ENCODE assay signal across 13 cellular contexts in the genomic region with DNA sequence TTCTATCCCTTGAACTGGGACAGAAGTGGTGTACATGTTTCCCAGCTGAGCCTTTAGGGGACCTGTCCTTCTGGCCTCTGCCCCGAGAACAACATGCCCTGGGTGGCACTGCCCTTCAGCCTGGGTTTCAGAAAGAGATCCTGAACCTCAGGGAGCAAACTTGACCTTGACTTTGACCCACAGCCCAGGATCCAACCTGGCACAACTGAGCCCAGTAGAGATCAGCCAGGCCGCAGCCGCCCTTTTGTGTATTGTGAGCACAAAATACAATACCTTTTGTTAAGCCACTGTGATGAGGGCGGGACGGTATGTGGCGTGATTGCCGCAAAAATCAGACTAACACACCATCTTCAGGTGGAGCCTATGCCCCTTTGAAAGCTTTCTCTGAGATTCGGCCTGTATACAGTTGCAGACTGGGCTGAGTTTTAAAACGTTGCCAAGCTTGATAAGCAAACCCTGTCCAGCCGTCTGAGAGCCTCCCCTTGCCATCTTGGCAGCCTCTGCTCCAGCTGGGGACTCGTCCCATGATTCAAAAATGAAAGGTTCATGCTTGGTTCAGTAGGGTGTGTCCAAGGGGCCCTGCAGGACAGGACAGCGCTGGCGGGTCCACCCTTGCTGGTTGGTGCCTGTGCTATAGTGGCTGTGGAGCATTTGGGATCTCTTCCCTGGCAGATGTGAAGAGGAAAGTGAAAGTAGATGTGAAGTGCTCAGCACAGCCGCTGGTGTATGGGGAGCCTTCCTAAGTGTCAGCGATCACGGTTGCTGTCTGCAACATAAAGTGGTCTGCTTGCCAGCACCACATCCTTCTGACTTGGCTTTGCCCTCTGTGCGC. TPM values are rescaled to one million over a fixed set of nuclear protein-coding genes. Genes with fewer than 3 reads are reported as not detected.
DNase-seq lines count a peak whose midpoint lies in the region; ATAC-seq and TF ChIP-seq lines count a peak whose summit lies in the region.
"Had no signal": no experiment of that assay in that cellular context is flagged by ENCODE, and none has a peak within 500 bp of the region (broad histone marks: within the 10 kb centered on the region; RNA-seq: fewer than 3 reads in every experiment).

No MANE protein-coding gene starts in this region.

- H3K4me1 ChIP-seq in ACC112 (ENCODE audit: control insufficient read depth, insufficient read depth, low read length, unreplicated experiment) (peaks cover 12% of the 10 kb centered on the region), fibroblast of lung (ENCODE audit: control insufficient read depth, extremely low read depth, insufficient read depth, low read length) (peaks cover 4% of the 10 kb centered on the region), muscle layer of duodenum (ENCODE audit: control insufficient read depth in 1 of 2, insufficient read depth in 2 of 2, low read length in 2 of 2) (no peaks in the 10 kb centered on the region)
- H3K4me1 ChIP-seq: transverse colon had no signal

- H3K9me3 Mint-ChIP-seq in stimulated activated effector memory CD8-positive, alpha-beta T cell treated with anti-CD3 and anti-CD28 coated beads, Interleukin-12 subunit alpha, Interleukin-12 subunit beta, amount 100 ng/mL, for 72 hours = no peaks in the 10 kb centered on the region

- H3K27ac ChIP-seq in ACC112 (ENCODE audit: low read depth, low read length) (peak overlapping the region; percentile 64), fibroblast of lung (ENCODE audit: insufficient read depth, low read length) (peak overlapping the region; percentile 9), muscle layer of duodenum (ENCODE audit: low read length) (no peak overlapping the region)
- H3K27ac ChIP-seq: cardiac muscle cell, neutrophil, transverse colon had no signal

- peak; percentile 36 for DNase-seq in M059J (ENCODE audit: low read depth)
- DNase-seq in fibroblast of lung (ENCODE audit: low read depth in 2 of 2) = peak in 1 of 2 donors; percentile 72
- no peak for DNase-seq in activated CD8-positive, alpha-beta memory T cell treated with anti-CD3 and anti-CD28 coated beads, Interleukin-2, amount 50 U/mL, for 48 hours
- DNase-seq in posterior vena cava (ENCODE audit: low spot score) = no peak
- no peak for DNase-seq in stimulated activated effector memory CD8-positive, alpha-beta T cell treated with anti-CD3 and anti-CD28 coated beads, Interleukin-12 subunit alpha, Interleukin-12 subunit beta, amount 100 ng/mL, for 72 hours (ENCODE audit: low spot score in 2 of 2)
- DNase-seq: activated naive CD4-positive, alpha-beta T cell treated with Interleukin-2 at 50 U/mL for 16 hours; EL; transverse colon had no signal

- TF ChIP-seq CTCF in fibroblast of lung (conservative IDR thresholded peaks at IDR 0.05 in 1 of 2, IDR thresholded peaks at IDR 0.05 in 1 of 2; ENCODE audit: low read depth in 1 of 2, low read length in 2 of 2) = peak in 1 of 2 donors; percentile 0

- intact Hi-C loops in posterior vena cava (cut with DNase I) = loop anchor here in 1 of 2 donors (10.0 kb wide), 1 partner anchor 56 kb away; no protein-coding TSS in a partner anchor

- H3K4me3 ChIP-seq in ACC112 (ENCODE audit: low read depth, low read length) (peak overlapping the region; percentile 80), fibroblast of lung (replicated peaks in 1 of 4; ENCODE audit: control extremely low read depth in 1 of 4, insufficient read depth in 1 of 4, low read depth in 3 of 4, low read length in 4 of 4) (peak overlapping the region; percentile 22 to 48 (median 42)), muscle layer of duodenum (ENCODE audit: low read depth in 1 of 2, low read length in 2 of 2) (peak overlapping the region; percentile 42 to 52)
- H3K4me3 ChIP-seq: cardiac muscle cell had no signal

- no peaks in the 10 kb centered on the region for H4K20me1 ChIP-seq in fibroblast of lung (ENCODE audit: control insufficient read depth, extremely low read depth, insufficient read depth, low read length)

- no peak overlapping the region for H3K9ac ChIP-seq in fibroblast of lung (ENCODE audit: insufficient read depth, low read length)

- H3K36me3 Mint-ChIP-seq in stimulated activated effector memory CD8-positive, alpha-beta T cell treated with anti-CD3 and anti-CD28 coated beads, Interleukin-12 subunit alpha, Interleukin-12 subunit beta, amount 100 ng/mL, for 72 hours = no peaks in the 10 kb centered on the region

- H3K27me3 ChIP-seq in ACC112 (ENCODE audit: insufficient read depth, low read length) (no peaks in the 10 kb centered on the region), fibroblast of lung (ENCODE audit: control insufficient read depth, insufficient read depth, low read length) (no peaks in the 10 kb centered on the region), muscle layer of duodenum (ENCODE audit: low read depth, low read length) (no peaks in the 10 kb centered on the region)
- H3K27me3 ChIP-seq: cardiac muscle cell, neutrophil, transverse colon had no signal

- H3K27ac Mint-ChIP-seq in stimulated activated effector memory CD8-positive, alpha-beta T cell treated with anti-CD3 and anti-CD28 coated beads, Interleukin-12 subunit alpha, Interleukin-12 subunit beta, amount 100 ng/mL, for 72 hours = no peak overlapping the region

- H3K79me2 ChIP-seq in ACC112 (ENCODE audit: control insufficient read depth, insufficient read depth, low read length, unreplicated experiment) (no peaks in the 10 kb centered on the region), fibroblast of lung (ENCODE audit: control insufficient read depth, insufficient read depth, low read length) (no peaks in the 10 kb centered on the region)

- peak overlapping the region; percentile 77 for H3K4me2 ChIP-seq in fibroblast of lung (ENCODE audit: extremely low read depth, insufficient read depth, low read length)

- H3K36me3 ChIP-seq in ACC112 (ENCODE audit: insufficient read depth, low read length) (no peaks in the 10 kb centered on the region), fibroblast of lung (ENCODE audit: control insufficient read depth, insufficient read depth, low read length) (no peaks in the 10 kb centered on the region), muscle layer of duodenum (ENCODE audit: control insufficient read depth in 1 of 2, insufficient read depth in 2 of 2, low read length in 2 of 2) (no peaks in the 10 kb centered on the region)
- H3K36me3 ChIP-seq: cardiac muscle cell, neutrophil, transverse colon had no signal

- no peak for ATAC-seq in HG02981 (IDR thresholded peaks at IDR 0.05; ENCODE audit: unreplicated experiment)
- no peak for ATAC-seq in stimulated activated effector memory CD8-positive, alpha-beta T cell treated with anti-CD3 and anti-CD28 coated beads, Interleukin-12 subunit alpha, Interleukin-12 subunit beta, amount 100 ng/mL, for 72 hours

- no peaks in the 10 kb centered on the region for H3K4me1 Mint-ChIP-seq in stimulated activated effector memory CD8-positive, alpha-beta T cell treated with anti-CD3 and anti-CD28 coated beads, Interleukin-12 subunit alpha, Interleukin-12 subunit beta, amount 100 ng/mL, for 72 hours

- no peak overlapping the region for H3K4me3 Mint-ChIP-seq in stimulated activated effector memory CD8-positive, alpha-beta T cell treated with anti-CD3 and anti-CD28 coated beads, Interleukin-12 subunit alpha, Interleukin-12 subunit beta, amount 100 ng/mL, for 72 hours

- H3K9me3 ChIP-seq in fibroblast of lung (ENCODE audit: control insufficient read depth, insufficient read depth, low read depth, low read length) (no peaks in the 10 kb centered on the region), muscle layer of duodenum (ENCODE audit: control insufficient read depth in 1 of 2, low read length in 2 of 2) (no peaks in the 10 kb centered on the region)
- H3K9me3 ChIP-seq: neutrophil, transverse colon had no signal

- H2AFZ ChIP-seq in ACC112 (ENCODE audit: low read length, unreplicated experiment) = peak overlapping the region; percentile 96
- peak overlapping the region; percentile 96 for H2AFZ ChIP-seq in fibroblast of lung (ENCODE audit: low read length)

RNA-seq across cellular contexts. Expression of a gene that starts 40.3 kb away (rescaled TPM):
- total RNA-seq in M059J (2014; rRNA removed; shearing (Covaris generic)) = 4.1 and 4.2 TPM in 2 replicates
- total RNA-seq in fibroblast of lung (24.1 and 27.4 TPM in 2 replicates), posterior vena cava (1 to 10 TPM; 7.5 to 8.9 TPM)
- polyA plus RNA-seq in fibroblast of lung = 5.9 and 19.0 TPM in 2 replicates
- 9.4 and 31.1 TPM in 2 replicates for polyA plus RNA-seq in fibroblast of lung (2012)
- 4.9 and 6.9 TPM in 2 replicates for polyA minus RNA-seq in fibroblast of lung (ENCODE audit: low replicate concordance)

RNA-seq across cellular contexts. Expression of a gene that starts 52.0 kb away (rescaled TPM):
- total RNA-seq in M059J (2014; rRNA removed; shearing (Covaris generic)) = 0.49 and 2.0 TPM in 2 replicates
- total RNA-seq in fibroblast of lung = 0.26 and 0.50 TPM in 2 replicates
- 1.1 and 1.5 TPM in 2 replicates for polyA plus RNA-seq in fibroblast of lung
- polyA plus RNA-seq in fibroblast of lung (2012) = 4.5 and 7.2 TPM in 2 replicates
- polyA minus RNA-seq in fibroblast of lung (ENCODE audit: low replicate concordance) = 1.6 and 1.9 TPM in 2 replicates
- total RNA-seq in posterior vena cava = 10 to 100 TPM; 11.9 to 12.2 TPM
